ENCODE assay signal across 17 cellular contexts in the genomic region with DNA sequence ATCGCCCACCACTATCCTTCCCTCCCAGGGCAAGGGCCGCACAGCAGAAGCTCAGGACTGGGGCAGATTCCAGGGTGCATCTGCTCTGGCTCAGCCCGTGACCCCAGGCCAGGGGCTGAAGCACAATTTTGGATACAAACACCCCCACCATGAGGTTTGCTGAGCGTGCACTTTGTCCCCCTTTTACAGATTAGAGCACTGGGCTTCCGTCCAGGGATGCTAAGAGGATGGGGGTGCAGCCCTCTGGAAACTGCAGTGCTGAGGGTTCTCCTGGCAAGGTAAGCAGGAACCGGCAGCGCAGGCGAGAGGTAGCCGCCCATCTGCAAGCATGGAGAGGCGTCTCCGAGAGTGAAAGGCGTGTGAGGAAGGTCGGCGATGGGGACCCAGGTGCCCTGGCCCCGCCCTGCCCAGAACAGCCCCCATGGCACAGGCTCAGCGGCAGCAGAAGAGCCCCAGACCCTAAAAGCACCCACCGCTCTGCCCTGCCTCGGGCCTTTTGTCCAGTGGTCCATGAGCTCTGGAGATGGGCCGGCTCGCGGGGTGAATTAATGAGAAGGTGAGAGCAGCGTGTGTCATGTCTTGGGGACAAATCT. TPM values are rescaled to one million over a fixed set of nuclear protein-coding genes. Genes with fewer than 3 reads are reported as not detected.
"Had no signal": no experiment of that assay in that cellular context is flagged by ENCODE, and none has a peak within 500 bp of the region (broad histone marks: within the 10 kb centered on the region; RNA-seq: fewer than 3 reads in every experiment).

No MANE protein-coding gene starts in this region.

- FAIRE-seq: astrocyte, colon, frontal cortex had no signal

- H3K4me3 ChIP-seq: lower lobe of right lung, psoas muscle, upper lobe of left lung had no signal

- ATAC-seq: lower lobe of right lung; psoas muscle; stimulated activated naive CD8-positive, alpha-beta T cell treated with anti-CD3 and anti-CD28 coated beads, Interleukin-15, Interleukin-2, amounts not matched to agents 100 U/mL and 50 U/mL, for 24 hours had no signal

- H3K36me3 ChIP-seq: lower lobe of right lung, upper lobe of left lung had no signal

- H3K9me3 Mint-ChIP-seq: T-helper 2 cell treated with Interferon-gamma antibody and Interleukin-4, amounts not matched to agents 5 μg/mL and 100 μg/mL, for 36 hours had no signal

- H3K27ac Mint-ChIP-seq: T-helper 2 cell treated with Interferon-gamma antibody and Interleukin-4, amounts not matched to agents 5 μg/mL and 100 μg/mL, for 36 hours had no signal

- DNase-seq: activated CD4-positive, alpha-beta T cell treated with anti-CD3 and anti-CD28 coated beads, Interleukin-2, amount 50 U/mL, for 1 hour; activated gamma-delta T cell treated with Interleukin-2 at 50 U/mL for 16 hours; activated T-cell treated with anti-CD3 and anti-CD28 coated beads, Interleukin-2, amount 50 U/mL, for 1 hour; effector CD4-positive, alpha-beta T cell; lower lobe of right lung; midbrain; stimulated activated CD4-positive, alpha-beta T cell treated with anti-CD3 and anti-CD28 coated beads, Interleukin-4, amount 100 ng/mL, for 1 hour; stimulated activated CD8-positive, alpha-beta memory T cell treated with anti-CD3 and anti-CD28 coated beads, Interleukin-4, amount 100 ng/mL, for 48 hours; stimulated activated naive CD8-positive, alpha-beta T cell treated with anti-CD3 and anti-CD28 coated beads, Interleukin-15, Interleukin-2, amounts not matched to agents 100 U/mL and 50 U/mL, for 24 hours; SW 1271 had no signal

- H3K27me3 ChIP-seq: upper lobe of left lung had no signal

- H3K4me3 Mint-ChIP-seq: T-helper 2 cell treated with Interferon-gamma antibody and Interleukin-4, amounts not matched to agents 5 μg/mL and 100 μg/mL, for 36 hours had no signal

- H3K4me1 ChIP-seq: lower lobe of right lung, psoas muscle, upper lobe of left lung had no signal

- H3K27ac ChIP-seq: lower lobe of right lung, psoas muscle, upper lobe of left lung had no signal

- H3K9me3 ChIP-seq: lower lobe of right lung, psoas muscle, upper lobe of left lung had no signal

RNA-seq across cellular contexts. Expression of a gene that starts 54.5 kb away (rescaled TPM):
- total RNA-seq: activated CD8-positive, alpha-beta memory T cell treated with anti-CD3 and anti-CD28 coated beads for 36 hours had no signal
